8 cellular contexts compared by ENCODE assay signal in the genomic region with DNA sequence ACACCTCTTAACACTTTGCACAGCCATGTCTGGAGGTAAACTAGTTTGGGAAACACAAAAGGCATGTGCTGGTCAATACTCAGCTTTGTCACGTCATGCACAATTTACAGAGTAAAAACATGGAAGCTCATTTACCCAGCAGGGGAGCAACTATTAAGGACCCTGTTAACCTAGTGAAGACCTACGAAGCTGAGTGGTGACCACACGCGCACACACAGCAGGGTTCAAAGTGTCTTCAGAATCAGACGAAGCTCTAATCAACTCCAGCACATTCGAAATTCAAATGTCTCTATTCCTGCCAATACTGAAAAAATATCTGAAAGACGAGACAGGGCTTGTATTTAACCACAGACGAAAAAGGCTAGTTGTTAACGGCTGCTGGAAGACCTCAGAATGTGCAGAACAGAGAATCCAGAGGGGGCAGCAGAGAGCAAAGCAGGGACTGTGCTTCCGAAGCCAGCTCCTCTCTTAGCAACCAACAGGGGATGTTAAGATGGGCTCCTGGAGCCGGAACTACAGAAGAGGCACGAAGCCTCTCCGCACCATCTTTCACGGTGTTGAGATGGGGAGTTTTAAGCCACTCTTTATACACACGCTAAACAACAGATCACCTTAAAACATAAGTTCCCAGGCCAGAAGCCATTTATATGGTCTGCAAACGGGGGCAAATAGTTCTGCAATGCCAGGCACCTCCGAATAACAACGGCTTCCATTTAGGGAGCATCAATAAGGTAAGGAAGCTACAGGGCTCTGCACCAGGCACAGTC. TPM values are rescaled to one million over a fixed set of nuclear protein-coding genes. Genes with fewer than 3 reads are reported as not detected.
DNase-seq lines count a peak whose midpoint lies in the region; ATAC-seq and TF ChIP-seq lines count a peak whose summit lies in the region.

No MANE protein-coding gene starts in this region.

- DNase-seq in CD8-positive, alpha-beta T cell: peak; percentile 65 to 82 (median 80)
- peak; percentile 47 for DNase-seq in HuH-7.5 (ENCODE audit: low spot score)
- DNase-seq in activated T-cell treated with anti-CD3 and anti-CD28 coated beads for 24 hours (ENCODE audit: low read depth): peak; percentile 69
- DNase-seq in erythroblast (lab: John Stamatoyannopoulos, UW): peak; percentile 73 to 83
- DNase-seq in stimulated activated CD8-positive, alpha-beta memory T cell treated with anti-CD3 and anti-CD28 coated beads, Interleukin-4, amount 100 ng/mL, for 48 hours: peak; percentile 86

- POLR2A ChIA-PET in CD8-positive, alpha-beta T cell (lab: Charles Lee): interaction anchor here (0.6 to 1.3 kb wide), 4 partner anchors 41 to 179 kb away, joined by 3 to 6 read pairs (median 3); partner anchors contain the start of gene CMTM3

- intact Hi-C loops in CD8-positive, alpha-beta T cell (cut with DNase I, micrococcal nuclease): loop anchor here (2.0 to 10.0 kb wide), 3 partner anchors 26 to 101 kb away; partner anchors contain the start of gene DYNC1LI2 (in 1 of the 2)

- no peaks in the 10 kb centered on the region for H3K36me3 Mint-ChIP-seq in CD8-positive, alpha-beta T cell

- no peak overlapping the region for H3K9ac ChIP-seq in OCI-LY3 (ENCODE audit: low read length)

- H3K4me1 ChIP-seq in CD8-positive, alpha-beta T cell (ENCODE audit: insufficient read depth, low read length): peaks cover 9% of the 10 kb centered on the region
- H3K4me1 ChIP-seq in OCI-LY3 (ENCODE audit: low read length): peaks cover 9% of the 10 kb centered on the region
- peaks cover 0 to 5% of the 10 kb centered on the region in 2 donors for H3K4me1 ChIP-seq in muscle layer of duodenum (ENCODE audit: control insufficient read depth in 1 of 2, insufficient read depth in 2 of 2, low read length in 2 of 2)

- H3K27ac ChIP-seq in CD8-positive, alpha-beta T cell (ENCODE audit: low read depth, low read length): no peak overlapping the region
- H3K27ac ChIP-seq in OCI-LY3 (ENCODE audit: low read length) (no peak overlapping the region), muscle layer of duodenum (ENCODE audit: low read length) (no peak overlapping the region)

- H3K27me3 ChIP-seq in CD8-positive, alpha-beta T cell (ENCODE audit: insufficient read depth, low read length): no peaks in the 10 kb centered on the region
- H3K27me3 ChIP-seq in OCI-LY3 (ENCODE audit: low read depth, low read length) (no peaks in the 10 kb centered on the region), muscle layer of duodenum (ENCODE audit: low read depth, low read length) (no peaks in the 10 kb centered on the region)

- CTCF ChIA-PET in CD8-positive, alpha-beta T cell (lab: Charles Lee): interaction anchor here (0.6 to 2.4 kb wide), 35 partner anchors 8 to 245 kb away, joined by 3 to 35 read pairs (median 4); partner anchors contain the start of genes CKLF, CMTM4, DYNC1LI2 and NAE1

- peak overlapping the region; percentile 55 for H3K27ac Mint-ChIP-seq in CD8-positive, alpha-beta T cell

- no peak for TF ChIP-seq POLR2A in erythroblast (IDR thresholded peaks at IDR 0.05; ENCODE audit: low read length)

- peak overlapping the region; percentile 44 for H2AFZ ChIP-seq in OCI-LY3 (ENCODE audit: low read depth, low read length)

- H3K36me3 ChIP-seq in CD8-positive, alpha-beta T cell (ENCODE audit: insufficient read depth, low read length): no peaks in the 10 kb centered on the region
- H3K36me3 ChIP-seq in OCI-LY3 (replicated peaks; ENCODE audit: low read depth, low read length) (no peaks in the 10 kb centered on the region), muscle layer of duodenum (ENCODE audit: control insufficient read depth in 1 of 2, insufficient read depth in 2 of 2, low read length in 2 of 2) (no peaks in the 10 kb centered on the region)

- H3K27me3 Mint-ChIP-seq in CD8-positive, alpha-beta T cell (ENCODE audit: low read depth): peaks cover 5% of the 10 kb centered on the region

- peak overlapping the region; percentile 35 for H3K4me3 ChIP-seq in CD8-positive, alpha-beta T cell (ENCODE audit: low read depth, low read length)
- H3K4me3 ChIP-seq in OCI-LY3 (ENCODE audit: low read length) (peak overlapping the region; percentile 62), muscle layer of duodenum (ENCODE audit: low read depth in 1 of 2, low read length in 2 of 2) (peak overlapping the region; percentile 52 to 54)

- no peaks in the 10 kb centered on the region for H3K9me3 Mint-ChIP-seq in CD8-positive, alpha-beta T cell

- peak overlapping the region; percentile 61 for H3K4me2 ChIP-seq in OCI-LY3 (ENCODE audit: low read length)

- H3K4me3 Mint-ChIP-seq in CD8-positive, alpha-beta T cell: peak overlapping the region; percentile 72

- peaks cover 8% of the 10 kb centered on the region for H3K4me1 Mint-ChIP-seq in CD8-positive, alpha-beta T cell (ENCODE audit: low read depth)

- peak; percentile 94 for TF ChIP-seq CTCF in CD8-positive, alpha-beta T cell (IDR thresholded peaks at IDR 0.05)
- TF ChIP-seq CTCF in OCI-LY3 (IDR thresholded peaks at IDR 0.05; ENCODE audit: low read depth, low read length): peak; percentile 86

- peak; percentile 99 for ATAC-seq in CD8-positive, alpha-beta T cell
- ATAC-seq in GM21390 (IDR thresholded peaks at IDR 0.05; ENCODE audit: unreplicated experiment): peak; percentile 93

- no peaks in the 10 kb centered on the region for H3K9me3 ChIP-seq in CD8-positive, alpha-beta T cell (ENCODE audit: low read length)
- H3K9me3 ChIP-seq in OCI-LY3 (ENCODE audit: insufficient read depth, low read length) (no peaks in the 10 kb centered on the region), muscle layer of duodenum (ENCODE audit: control insufficient read depth in 1 of 2, low read length in 2 of 2) (no peaks in the 10 kb centered on the region)

- no peaks in the 10 kb centered on the region for H3K79me2 ChIP-seq in OCI-LY3 (ENCODE audit: low read length)

- H4K20me1 ChIP-seq in OCI-LY3 (ENCODE audit: insufficient read depth, low read length): no peaks in the 10 kb centered on the region

RNA-seq across cellular contexts. Expression of gene CMTM4, which starts 45.7 kb away (rescaled TPM):
- under 1 TPM; 0.84 to 0.89 TPM for total RNA-seq in CD8-positive, alpha-beta T cell

RNA-seq across cellular contexts. Expression of gene CMTM3, which starts 46.4 kb away (rescaled TPM):
- 10 to 100 TPM; 40.0 to 40.6 TPM for total RNA-seq in CD8-positive, alpha-beta T cell
